Comparison of ENCODE assay signal across 8 cellular contexts in the genomic region with DNA sequence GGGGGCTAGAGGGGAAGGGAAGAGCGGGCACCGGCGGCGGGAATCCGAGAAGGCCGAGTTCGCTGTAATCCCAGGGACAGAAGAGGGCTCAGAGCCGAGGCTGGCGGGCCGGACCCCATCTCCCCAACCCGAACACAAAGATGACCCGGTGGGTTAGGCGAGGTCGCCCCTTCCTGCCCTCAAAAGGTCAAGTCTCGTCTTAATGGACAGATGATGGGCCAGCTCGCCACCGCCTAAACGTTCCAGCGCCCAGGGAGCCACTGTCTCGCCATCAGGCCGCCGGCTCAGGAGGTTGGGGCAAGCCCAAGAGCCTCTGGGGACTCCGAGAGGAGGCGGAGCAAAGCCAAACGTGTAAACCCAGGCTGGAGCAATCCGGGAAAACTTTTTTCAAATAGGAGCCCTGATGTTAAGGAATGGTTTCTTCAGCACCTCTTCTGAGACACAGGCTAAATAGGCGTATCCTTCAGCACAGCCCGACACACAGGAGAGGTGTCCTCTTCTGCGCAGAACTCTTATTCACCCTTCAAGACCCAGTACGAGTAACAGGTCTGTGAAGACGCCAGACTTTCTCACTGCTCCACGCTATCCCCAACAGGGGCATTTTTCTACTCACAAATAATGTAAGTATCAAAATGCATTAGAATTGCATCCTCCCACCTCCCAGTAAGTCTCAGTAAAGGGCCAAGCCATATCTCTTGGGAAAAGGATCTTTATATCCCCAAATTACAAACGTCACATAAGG. TPM values are rescaled to one million over a fixed set of nuclear protein-coding genes. Genes with fewer than 3 reads are reported as not detected.
A peak's percentile ranks its signal among the peaks of the same experiment; 100 is the strongest.
DNase-seq lines count a peak whose midpoint lies in the region; ATAC-seq and TF ChIP-seq lines count a peak whose summit lies in the region.

No MANE protein-coding gene starts in this region.

- ATAC-seq in lower lobe of right lung (peak; percentile 48 to 74), HG02884 (IDR thresholded peaks at IDR 0.05; ENCODE audit: unreplicated experiment) (no peak)

- H3K4me3 ChIP-seq in brain microvascular endothelial cell (ENCODE audit: low read depth, low read length) (peak overlapping the region; percentile 47), lower lobe of right lung (peak overlapping the region; percentile 62), urinary bladder (ENCODE audit: low read depth, low read length) (peak overlapping the region; percentile 50)

- TF ChIP-seq CTCF in brain microvascular endothelial cell (IDR thresholded peaks at IDR 0.05; ENCODE audit: low read depth, low read length, missing control alignments): no peak
- TF ChIP-seq CTCF in lower lobe of right lung (IDR thresholded peaks at IDR 0.05): no peak

- no peaks in the 10 kb centered on the region for H3K36me3 ChIP-seq in brain microvascular endothelial cell (replicated peaks)
- H3K36me3 ChIP-seq in lower lobe of right lung: no peaks in the 10 kb centered on the region
- no peaks in the 10 kb centered on the region for H3K36me3 ChIP-seq in urinary bladder (ENCODE audit: insufficient read depth)

- H3K27ac ChIP-seq in brain microvascular endothelial cell: no peak overlapping the region
- H3K27ac ChIP-seq in lower lobe of right lung: no peak overlapping the region
- no peak overlapping the region for H3K27ac ChIP-seq in urinary bladder (ENCODE audit: low read depth)

- intact Hi-C loops in lower lobe of right lung (cut with DNase I): no loop called here

- no peak for DNase-seq in activated naive CD4-positive, alpha-beta T cell treated with anti-CD3 and anti-CD28 coated beads, Interleukin-2, amount 50 U/mL, for 16 hours
- DNase-seq in brain microvascular endothelial cell (no peak), lower lobe of right lung (no peak), A172 (ENCODE audit: low spot score) (no peak), NOMO-1 treated with dmso at 0.1 percent for 144 hours (lab: John Stamatoyannopoulos, UW; ENCODE audit: unreplicated experiment) (no peak)

- H3K27ac Mint-ChIP-seq in activated naive CD4-positive, alpha-beta T cell treated with anti-CD3 and anti-CD28 coated beads, Interleukin-2, amount 50 U/mL, for 24 hours: no peak overlapping the region

- peaks cover 3% of the 10 kb centered on the region for H3K36me3 Mint-ChIP-seq in activated naive CD4-positive, alpha-beta T cell treated with anti-CD3 and anti-CD28 coated beads, Interleukin-2, amount 50 U/mL, for 24 hours

- peaks cover 37% of the 10 kb centered on the region for H3K4me1 Mint-ChIP-seq in activated naive CD4-positive, alpha-beta T cell treated with anti-CD3 and anti-CD28 coated beads, Interleukin-2, amount 50 U/mL, for 24 hours

- H3K4me3 Mint-ChIP-seq in activated naive CD4-positive, alpha-beta T cell treated with anti-CD3 and anti-CD28 coated beads, Interleukin-2, amount 50 U/mL, for 24 hours: peak overlapping the region; percentile 85

- H3K27me3 Mint-ChIP-seq in activated naive CD4-positive, alpha-beta T cell treated with anti-CD3 and anti-CD28 coated beads, Interleukin-2, amount 50 U/mL, for 24 hours: peaks cover 55% of the 10 kb centered on the region

- H3K4me1 ChIP-seq in lower lobe of right lung (peaks cover 24% of the 10 kb centered on the region), urinary bladder (ENCODE audit: insufficient read depth) (no peaks in the 10 kb centered on the region)

- in situ Hi-C loops in brain microvascular endothelial cell (cut with HindIII; ENCODE audit: low pct_ligation_motif_present, low sequenced_read_pairs): no loop called here

- WGBS in urinary bladder: 15% methylated on average over 33 of the region's 33 CpGs

- no peaks in the 10 kb centered on the region for H3K9me3 ChIP-seq in lower lobe of right lung

- peaks cover 4% of the 10 kb centered on the region for H3K9me3 Mint-ChIP-seq in activated naive CD4-positive, alpha-beta T cell treated with anti-CD3 and anti-CD28 coated beads, Interleukin-2, amount 50 U/mL, for 24 hours

- peaks cover 50% of the 10 kb centered on the region for H3K27me3 ChIP-seq in brain microvascular endothelial cell (replicated peaks)
- peaks cover 58% of the 10 kb centered on the region for H3K27me3 ChIP-seq in lower lobe of right lung (ENCODE audit: low read depth)

RNA-seq across cellular contexts. Expression of gene POU4F1, which starts 6.3 kb away (rescaled TPM):
- total RNA-seq in lower lobe of right lung (not detected), urinary bladder (0.11 TPM)
- polyA plus RNA-seq in urinary bladder: not detected
- not detected in 2 replicates for total RNA-seq in A172 (2014; rRNA removed; shearing (Covaris generic))

RNA-seq across cellular contexts. Expression of gene OBI1, which starts 49.3 kb away (rescaled TPM):
- total RNA-seq in lower lobe of right lung (9.4 TPM), urinary bladder (29.9 TPM)
- 9.2 TPM for polyA plus RNA-seq in urinary bladder
- 18.3 and 23.2 TPM in 2 replicates for total RNA-seq in A172 (2014; rRNA removed; shearing (Covaris generic))
